ENCODE assay signal across 21 cellular contexts in genomic region chr20:9699181-9699580, GRCh38.
"Had no signal": no experiment of that assay in that cellular context is flagged by ENCODE, and none has a peak within 500 bp of the region (broad histone marks: within the 10 kb centered on the region; RNA-seq: fewer than 3 reads in every experiment).

No MANE protein-coding gene starts in this region.

- H3K4me1 Mint-ChIP-seq: activated naive CD8-positive, alpha-beta T cell treated with anti-CD3 and anti-CD28 coated beads for 36 hours; endodermal cell; stimulated activated naive B cell treated with anti-CD40 and anti-IgM and Interleukin-4, amounts not matched to agents 10 μg/mL and 1 μg/mL and 100 μg/mL, for 72 hours had no signal

- H3K4me1 ChIP-seq: right atrium auricular region, tibial nerve, uterus had no signal

- H3K27ac Mint-ChIP-seq: activated naive CD8-positive, alpha-beta T cell treated with anti-CD3 and anti-CD28 coated beads for 36 hours; endodermal cell; natural killer cell treated with Interleukin-12 subunit alpha and Interleukin-12 subunit beta and Interleukin-15 and Interleukin-18, amount 100 ng/mL, for 72 hours; stimulated activated naive B cell treated with anti-CD40 and anti-IgM and Interleukin-4, amounts not matched to agents 10 μg/mL and 1 μg/mL and 100 μg/mL, for 72 hours; T-helper 2 cell treated with Interferon-gamma antibody and Interleukin-4, amounts not matched to agents 5 μg/mL and 100 μg/mL, for 36 hours had no signal

- H3K4me3 ChIP-seq: hepatocyte, right atrium auricular region, tibial nerve, uterus had no signal

- H3K9me3 Mint-ChIP-seq: activated naive CD8-positive, alpha-beta T cell treated with anti-CD3 and anti-CD28 coated beads for 36 hours; endodermal cell; T-helper 2 cell treated with Interferon-gamma antibody and Interleukin-4, amounts not matched to agents 5 μg/mL and 100 μg/mL, for 36 hours had no signal

- H3K9me3 ChIP-seq: right atrium auricular region, tibial nerve, uterus had no signal

- H3K27me3 Mint-ChIP-seq: activated naive CD8-positive, alpha-beta T cell treated with anti-CD3 and anti-CD28 coated beads for 36 hours; natural killer cell treated with Interleukin-12 subunit alpha and Interleukin-12 subunit beta and Interleukin-15 and Interleukin-18, amount 100 ng/mL, for 72 hours; stimulated activated naive B cell treated with anti-CD40 and anti-IgM and Interleukin-4, amounts not matched to agents 10 μg/mL and 1 μg/mL and 100 μg/mL, for 72 hours had no signal

- H3K36me3 Mint-ChIP-seq: activated naive CD8-positive, alpha-beta T cell treated with anti-CD3 and anti-CD28 coated beads for 36 hours; natural killer cell treated with Interleukin-12 subunit alpha and Interleukin-12 subunit beta and Interleukin-15 and Interleukin-18, amount 100 ng/mL, for 72 hours; stimulated activated naive B cell treated with anti-CD40 and anti-IgM and Interleukin-4, amounts not matched to agents 10 μg/mL and 1 μg/mL and 100 μg/mL, for 72 hours had no signal

- H3K36me3 ChIP-seq: right atrium auricular region, tibial nerve, uterus had no signal

- H3K27me3 ChIP-seq: hepatocyte, right atrium auricular region, tibial nerve, uterus had no signal

- DNase-seq: activated CD4-positive, alpha-beta T cell treated with anti-CD3 and anti-CD28 coated beads, Interleukin-2, amount 50 U/mL, for 1 hour; activated CD4-positive, CD25-positive, alpha-beta regulatory T cell; activated CD8-positive, alpha-beta memory T cell treated with anti-CD3 and anti-CD28 coated beads for 24 hours; activated gamma-delta T cell treated with Interleukin-2 at 50 U/mL for 16 hours; activated naive CD8-positive, alpha-beta T cell treated with anti-CD3 and anti-CD28 coated beads for 36 hours; endodermal cell; erythroblast; kidney; left ventricle myocardium superior; mesenchymal stem cell; nucleus accumbens; posterior cingulate gyrus; stimulated activated CD4-positive, alpha-beta T cell treated with anti-CD3 and anti-CD28 coated beads, Interleukin-15, amount 100 ng/mL, for 24 hours; stimulated activated CD4-positive, alpha-beta T cell treated with anti-CD3 and anti-CD28 coated beads, Interleukin-4, amount 100 ng/mL, for 1 hour; stimulated activated naive B cell treated with anti-CD40 and anti-IgM and Interleukin-4, amounts not matched to agents 10 μg/mL and 1 μg/mL and 100 μg/mL, for 72 hours; uterus had no signal

- H3K27ac ChIP-seq: hepatocyte, right atrium auricular region, tibial nerve, uterus had no signal

- ATAC-seq: left ventricle myocardium superior; natural killer cell treated with Interleukin-12 subunit alpha and Interleukin-12 subunit beta and Interleukin-15 and Interleukin-18, amount 100 ng/mL, for 72 hours; stimulated activated naive B cell treated with anti-CD40 and anti-IgM and Interleukin-4, amounts not matched to agents 10 μg/mL and 1 μg/mL and 100 μg/mL, for 72 hours had no signal

- H3K4me3 Mint-ChIP-seq: activated naive CD8-positive, alpha-beta T cell treated with anti-CD3 and anti-CD28 coated beads for 36 hours; endodermal cell; natural killer cell treated with Interleukin-12 subunit alpha and Interleukin-12 subunit beta and Interleukin-15 and Interleukin-18, amount 100 ng/mL, for 72 hours; stimulated activated naive B cell treated with anti-CD40 and anti-IgM and Interleukin-4, amounts not matched to agents 10 μg/mL and 1 μg/mL and 100 μg/mL, for 72 hours; T-helper 2 cell treated with Interferon-gamma antibody and Interleukin-4, amounts not matched to agents 5 μg/mL and 100 μg/mL, for 36 hours had no signal
